In genomic region chr14:44165286-44165685, GRCh38 we compare ENCODE assay signal across 21 cellular contexts.
DNase-seq lines count a peak whose midpoint lies in the region; TF ChIP-seq lines count a peak whose summit lies in the region.
"Had no signal": no experiment of that assay in that cellular context is flagged by ENCODE, and none has a peak within 500 bp of the region (broad histone marks: within the 10 kb centered on the region; RNA-seq: fewer than 3 reads in every experiment).

No MANE protein-coding gene starts in this region.

- no peaks in the 10 kb centered on the region for H3K36me3 ChIP-seq in A673 (ENCODE audit: insufficient read depth, low read length, poor library complexity, severe bottlenecking)
- H3K36me3 ChIP-seq in SJCRH30, result no peaks in the 10 kb centered on the region
- no peaks in the 10 kb centered on the region for H3K36me3 ChIP-seq in mesendoderm (ENCODE audit: control insufficient read depth, insufficient read depth, low read length)
- H3K36me3 ChIP-seq in left ventricle myocardium inferior, result no peaks in the 10 kb centered on the region
- H3K36me3 ChIP-seq in colonic mucosa, result no peaks in the 10 kb centered on the region
- H3K36me3 ChIP-seq: MG63 had no signal

- no peak overlapping the region for H3K27ac Mint-ChIP-seq in activated T-helper 2 cell treated with anti-CD3 and anti-CD28 coated beads, Interferon-gamma antibody, Interleukin-2, Interleukin-4, amounts not matched to agents 10 μg/mL and 5 μg/mL and 100 μg/mL, durations not matched to agents 14 hours and 24 hours and 36 hours
- H3K27ac Mint-ChIP-seq: CD4-positive, CD25-positive, alpha-beta regulatory T cell had no signal

- peak overlapping the region; percentile 1 for H3K27ac ChIP-seq in A673 (ENCODE audit: low read depth, low read length, poor library complexity, severe bottlenecking)
- peak overlapping the region; percentile 90 for H3K27ac ChIP-seq in SJCRH30
- H3K27ac ChIP-seq in mesendoderm (ENCODE audit: low read depth, low read length), result no peak overlapping the region
- H3K27ac ChIP-seq in left ventricle myocardium inferior (replicated peaks), result no peak overlapping the region
- no peak overlapping the region for H3K27ac ChIP-seq in colonic mucosa
- H3K27ac ChIP-seq: A549, GM23248 had no signal

- H3K23ac ChIP-seq in mesendoderm (ENCODE audit: low read length), result no peak overlapping the region

- no peak overlapping the region for H3K4me2 ChIP-seq in mesendoderm (ENCODE audit: low read length)
- H3K4me2 ChIP-seq: A549 had no signal

- no peak overlapping the region for H2BK5ac ChIP-seq in mesendoderm (ENCODE audit: low read length)

- H2AK5ac ChIP-seq in mesendoderm (ENCODE audit: low read length), result no peak overlapping the region

- H3K18ac ChIP-seq in mesendoderm (ENCODE audit: low read length), result no peak overlapping the region

- POLR2A ChIA-PET in A673 (lab: Charles Lee; ENCODE audit: low non-redundant PET), result no interaction called here

- no peaks in the 10 kb centered on the region for H3K36me3 Mint-ChIP-seq in activated T-helper 2 cell treated with anti-CD3 and anti-CD28 coated beads, Interferon-gamma antibody, Interleukin-2, Interleukin-4, amounts not matched to agents 10 μg/mL and 5 μg/mL and 100 μg/mL, durations not matched to agents 14 hours and 24 hours and 36 hours (ENCODE audit: low read depth)
- H3K36me3 Mint-ChIP-seq: CD4-positive, CD25-positive, alpha-beta regulatory T cell had no signal

- no peaks in the 10 kb centered on the region for H3K27me3 Mint-ChIP-seq in activated T-helper 2 cell treated with anti-CD3 and anti-CD28 coated beads, Interferon-gamma antibody, Interleukin-2, Interleukin-4, amounts not matched to agents 10 μg/mL and 5 μg/mL and 100 μg/mL, durations not matched to agents 14 hours and 24 hours and 36 hours (ENCODE audit: low read depth)
- H3K27me3 Mint-ChIP-seq: CD4-positive, CD25-positive, alpha-beta regulatory T cell had no signal

- H3K27me3 ChIP-seq in A673 (replicated peaks; ENCODE audit: insufficient read depth, low read depth, low read length, poor library complexity) (no peaks in the 10 kb centered on the region), SJCRH30 (no peaks in the 10 kb centered on the region), mesendoderm (ENCODE audit: insufficient read depth, low read length, poor library complexity) (no peaks in the 10 kb centered on the region), left ventricle myocardium inferior (ENCODE audit: low read depth) (no peaks in the 10 kb centered on the region), colonic mucosa (no peaks in the 10 kb centered on the region)
- H3K27me3 ChIP-seq: MG63 had no signal

- H3K4me1 ChIP-seq in A673 (ENCODE audit: insufficient read depth, low read length, poor library complexity, severe bottlenecking), result peaks cover 52% of the 10 kb centered on the region
- H3K4me1 ChIP-seq in SJCRH30, result peaks cover 28% of the 10 kb centered on the region
- H3K4me1 ChIP-seq in mesendoderm (ENCODE audit: control insufficient read depth, low read depth, low read length), result no peaks in the 10 kb centered on the region
- H3K4me1 ChIP-seq in left ventricle myocardium inferior, result no peaks in the 10 kb centered on the region
- H3K4me1 ChIP-seq in colonic mucosa, result no peaks in the 10 kb centered on the region
- H3K4me1 ChIP-seq: A549 had no signal

- CTCF ChIA-PET in A673 (lab: Charles Lee), result no interaction called here

- TF ChIP-seq CTCF in A673 (conservative IDR thresholded peaks at IDR 0.05; ENCODE audit: low read depth, low read length) (no peak), left ventricle myocardium inferior (IDR thresholded peaks at IDR 0.05; ENCODE audit: borderline replicate concordance) (no peak), colonic mucosa (IDR thresholded peaks at IDR 0.05) (no peak)

- H3K79me2 ChIP-seq in mesendoderm (ENCODE audit: control insufficient read depth, insufficient read depth, low read length), result no peaks in the 10 kb centered on the region

- H2BK120ac ChIP-seq in mesendoderm (ENCODE audit: low read depth, low read length), result no peak overlapping the region

- H2BK15ac ChIP-seq in mesendoderm (replicated peaks; ENCODE audit: low read depth), result no peak overlapping the region

- no peak overlapping the region for H4K5ac ChIP-seq in mesendoderm (ENCODE audit: low read length)

- no peak overlapping the region for H3K56ac ChIP-seq in mesendoderm (ENCODE audit: low read length)

- H3K4me1 Mint-ChIP-seq in activated T-helper 2 cell treated with anti-CD3 and anti-CD28 coated beads, Interferon-gamma antibody, Interleukin-2, Interleukin-4, amounts not matched to agents 10 μg/mL and 5 μg/mL and 100 μg/mL, durations not matched to agents 14 hours and 24 hours and 36 hours (ENCODE audit: low read depth), result no peaks in the 10 kb centered on the region
- H3K4me1 Mint-ChIP-seq: CD4-positive, CD25-positive, alpha-beta regulatory T cell had no signal

- intact Hi-C loops in A673 (cut with micrococcal nuclease; ENCODE audit: unreplicated experiment) (no loop called here), left ventricle myocardium inferior (cut with micrococcal nuclease) (no loop called here), colonic mucosa (cut with DNase I) (no loop called here)
- intact Hi-C loops in activated T-helper 2 cell treated with anti-CD3 and anti-CD28 coated beads, Interferon-gamma antibody, Interleukin-2, Interleukin-4, amounts not matched to agents 10 μg/mL and 5 μg/mL and 100 μg/mL, durations not matched to agents 14 hours and 24 hours and 36 hours (cut with micrococcal nuclease), result no loop called here

- no peak overlapping the region for H3K4me3 ChIP-seq in A673 (ENCODE audit: low read depth, low read length, poor library complexity, severe bottlenecking)
- H3K4me3 ChIP-seq in SJCRH30, result peak overlapping the region; percentile 42
- no peak overlapping the region for H3K4me3 ChIP-seq in mesendoderm (ENCODE audit: low read length)
- no peak overlapping the region for H3K4me3 ChIP-seq in left ventricle myocardium inferior
- no peak overlapping the region for H3K4me3 ChIP-seq in colonic mucosa
- H3K4me3 ChIP-seq: A549, GM12878, GM23248, MG63 had no signal

- no peak overlapping the region for H3K9ac ChIP-seq in mesendoderm (ENCODE audit: low read length)
- H3K9ac ChIP-seq in colonic mucosa (ENCODE audit: low read depth in 2 of 2, low read length in 2 of 2), result no peak overlapping the region
- H3K9ac ChIP-seq: GM23248 had no signal

- peaks cover 8% of the 10 kb centered on the region for H3K9me3 ChIP-seq in A673 (ENCODE audit: low read depth, low read length, poor library complexity, severe bottlenecking)
- H3K9me3 ChIP-seq in SJCRH30 (replicated peaks), result 0 out of 2 replicates have a peak, but pooled peaks cover 2% of the 10 kb centered on the region
- no peaks in the 10 kb centered on the region for H3K9me3 ChIP-seq in left ventricle myocardium inferior (replicated peaks)
- H3K9me3 ChIP-seq in colonic mucosa, result no peaks in the 10 kb centered on the region
- H3K9me3 ChIP-seq: A549, MG63 had no signal

- no peaks in the 10 kb centered on the region for H3K79me1 ChIP-seq in mesendoderm (ENCODE audit: low read length)

- H3K9me3 Mint-ChIP-seq in activated T-helper 2 cell treated with anti-CD3 and anti-CD28 coated beads, Interferon-gamma antibody, Interleukin-2, Interleukin-4, amounts not matched to agents 10 μg/mL and 5 μg/mL and 100 μg/mL, durations not matched to agents 14 hours and 24 hours and 36 hours, result peaks cover 45% of the 10 kb centered on the region

- H4K8ac ChIP-seq in mesendoderm (ENCODE audit: low read depth, low read length), result no peak overlapping the region

- DNase-seq in A673 (ENCODE audit: low spot score) (peak; percentile 78), NCI-H1694 (lab: John Stamatoyannopoulos, UW) (peak; percentile 27), SJCRH30 (peak; percentile 59 to 93), left kidney (ENCODE audit: low read depth, low spot score) (peak; percentile 5), mesendoderm (no peak), left ventricle myocardium inferior (no peak), colonic mucosa (no peak)
- no peak for DNase-seq in activated T-helper 2 cell treated with anti-CD3 and anti-CD28 coated beads, Interferon-gamma antibody, Interleukin-2, Interleukin-4, amounts not matched to agents 10 μg/mL and 5 μg/mL and 100 μg/mL, durations not matched to agents 14 hours and 24 hours and 36 hours (ENCODE audit: low spot score)
- DNase-seq: CD4-positive, CD25-positive, alpha-beta regulatory T cell; DMS79 treated with DMSO at 0.1 percent for 48 hours; GM23248; HCEC 1CT; Kasumi-1; MG63; NCI-H1048; NCI-H1417 treated with DMSO at 0.1 percent for 48 hours; NCI-H1930; NK-92 treated with Interleukin-12 subunit alpha and Interleukin-12 subunit beta, amount 100 ng/mL, for 24 hours; SIG-M5 had no signal

- H3K4ac ChIP-seq in mesendoderm (ENCODE audit: low read depth, low read length), result no peak overlapping the region

- H3K4me3 Mint-ChIP-seq in activated T-helper 2 cell treated with anti-CD3 and anti-CD28 coated beads, Interferon-gamma antibody, Interleukin-2, Interleukin-4, amounts not matched to agents 10 μg/mL and 5 μg/mL and 100 μg/mL, durations not matched to agents 14 hours and 24 hours and 36 hours (ENCODE audit: low read depth), result no peak overlapping the region
- H3K4me3 Mint-ChIP-seq: CD4-positive, CD25-positive, alpha-beta regulatory T cell had no signal

- WGBS in mesendoderm (ENCODE audit: extremely low coverage, insufficient coverage, low lambda C conversion rate), result no CpG with 5 or more reads among the region's 1 CpG

- BruUV-seq in A673 (replicated peaks; lab: Mats Ljungman, UMichigan), result no TSS peak

Comparison
In these comparisons a context has a peak if more than half of its experiments do, and no peak if none do; other contexts are left out.
1. DNase-seq: peak in A673 (single experiment), NCI-H1694 (single experiment), SJCRH30 (2 of 2) and left kidney (single experiment); none in mesendoderm (single experiment), activated T-helper 2 cell treated with anti-CD3 and anti-CD28 coated beads, Interferon-gamma antibody, Interleukin-2, Interleukin-4, amounts not matched to agents 10 μg/mL and 5 μg/mL and 100 μg/mL, durations not matched to agents 14 hours and 24 hours and 36 hours (single experiment), left ventricle myocardium inferior (single experiment) and colonic mucosa (single experiment).
2. H3K27ac ChIP-seq: peak in A673 (single experiment) and SJCRH30 (single experiment); none in mesendoderm (single experiment), left ventricle myocardium inferior (single experiment) and colonic mucosa (single experiment).